Comparison of ENCODE assay signal across 9 cellular contexts in the genomic region with DNA sequence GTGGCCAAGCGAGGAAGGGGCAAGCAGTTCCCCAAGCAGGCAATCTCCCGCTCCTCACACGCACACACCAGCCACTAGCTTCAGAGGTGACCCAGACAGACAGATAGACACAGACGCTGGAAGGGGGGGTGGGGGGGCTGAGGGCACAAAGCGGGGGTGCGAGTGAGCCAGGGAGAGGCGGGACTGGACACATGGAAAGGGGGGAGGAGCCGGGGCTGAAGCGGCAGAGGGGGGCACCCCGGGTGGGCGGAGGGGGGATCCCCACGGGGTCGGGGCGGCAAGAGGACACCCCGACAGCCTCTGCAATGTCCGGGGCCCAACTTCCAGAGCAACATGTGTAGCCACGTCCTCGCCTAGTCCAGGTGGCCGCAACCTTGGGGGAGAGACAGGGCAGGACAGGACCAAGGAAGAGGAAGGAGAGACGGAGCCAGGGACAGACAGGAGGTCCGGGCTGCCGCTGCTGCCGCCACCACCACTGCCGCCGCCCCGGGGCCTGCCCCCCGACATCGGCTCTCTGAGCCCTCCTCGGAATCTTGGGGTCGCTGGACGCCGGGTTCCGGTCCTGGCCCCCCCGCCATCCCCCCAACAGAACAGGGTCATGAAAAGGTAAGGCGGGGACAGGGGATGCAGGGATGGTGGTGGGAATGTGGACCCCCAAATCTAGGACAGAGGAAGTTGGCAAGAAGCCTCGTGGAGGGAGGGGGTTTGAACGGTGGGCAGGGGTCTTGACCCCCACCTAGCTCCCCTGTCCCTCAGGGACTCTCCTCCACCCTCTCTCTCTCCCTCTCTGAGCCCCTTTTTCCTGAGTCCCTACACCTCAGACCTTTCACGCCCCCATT. TPM values are rescaled to one million over a fixed set of nuclear protein-coding genes. Genes with fewer than 3 reads are reported as not detected.
DNase-seq lines count a peak whose midpoint lies in the region; ATAC-seq and TF ChIP-seq lines count a peak whose summit lies in the region.
"Had no signal": no experiment of that assay in that cellular context is flagged by ENCODE, and none has a peak within 500 bp of the region (broad histone marks: within the 10 kb centered on the region; RNA-seq: fewer than 3 reads in every experiment).

No MANE protein-coding gene starts in this region.

- POLR2A ChIA-PET in CD8-positive, alpha-beta T cell (lab: Charles Lee) = interaction anchor here (0.6 kb wide), 1 partner anchor 597 kb away, joined by 3 read pairs; no protein-coding TSS in a partner anchor
- POLR2A ChIA-PET in naive thymus-derived CD4-positive, alpha-beta T cell (lab: Charles Lee) = interaction anchor here (0.5 to 2.0 kb wide), 8 partner anchors 13 to 295 kb away, joined by 3 to 7 read pairs (median 4); a partner anchor contains a TSS

- no peak for ATAC-seq in CD8-positive, alpha-beta T cell
- no peak for ATAC-seq in naive thymus-derived CD4-positive, alpha-beta T cell
- ATAC-seq: left cardiac atrium had no signal

- H3K27me3 Mint-ChIP-seq in CD8-positive, alpha-beta T cell (ENCODE audit: low read depth) = peaks cover 22% of the 10 kb centered on the region
- H3K27me3 Mint-ChIP-seq in brain = peaks cover 52% of the 10 kb centered on the region
- peaks cover 15 to 60% (median 31%) of the 10 kb centered on the region in 5 donors for H3K27me3 Mint-ChIP-seq in naive thymus-derived CD4-positive, alpha-beta T cell

- peaks cover 57% of the 10 kb centered on the region for H3K4me1 ChIP-seq in CD8-positive, alpha-beta T cell (ENCODE audit: insufficient read depth, low read length)
- peaks cover 9% of the 10 kb centered on the region; the same call in 1 of the 2 replicates for H3K4me1 ChIP-seq in HUES64 (ENCODE audit: insufficient read depth, low read length)
- H3K4me1 ChIP-seq in naive thymus-derived CD4-positive, alpha-beta T cell (ENCODE audit: control insufficient read depth in 2 of 2, insufficient read depth in 2 of 2, low read length in 2 of 2) = peaks cover 26 to 44% of the 10 kb centered on the region in 2 donors

- no peaks in the 10 kb centered on the region for H3K9me3 ChIP-seq in CD8-positive, alpha-beta T cell (ENCODE audit: low read length)
- no peaks in the 10 kb centered on the region for H3K9me3 ChIP-seq in HUES64 (ENCODE audit: insufficient read depth, low read depth, low read length)
- H3K9me3 ChIP-seq in naive thymus-derived CD4-positive, alpha-beta T cell (ENCODE audit: control insufficient read depth in 2 of 3, low read length in 3 of 3) = no peaks in the 10 kb centered on the region

- intact Hi-C loops in CD8-positive, alpha-beta T cell (cut with DNase I, micrococcal nuclease) = loop anchor here (5.0 to 10.0 kb wide), 4 partner anchors 98 to 1140 kb away; a partner anchor contains a TSS
- intact Hi-C loops in naive thymus-derived CD4-positive, alpha-beta T cell (cut with micrococcal nuclease) = loop anchor here in 1 of 2 donors (5.0 kb wide), 2 partner anchors 98 to 118 kb away; a partner anchor contains a TSS

- no peak overlapping the region for H3K27ac Mint-ChIP-seq in CD8-positive, alpha-beta T cell
- peak overlapping the region; percentile 41 to 96 (median 94) for H3K27ac Mint-ChIP-seq in brain
- H3K27ac Mint-ChIP-seq in naive thymus-derived CD4-positive, alpha-beta T cell = peak overlapping the region in 3 of 9 donors; percentile 25 to 72 (median 64)

- H3K36me3 Mint-ChIP-seq in CD8-positive, alpha-beta T cell = no peaks in the 10 kb centered on the region
- H3K36me3 Mint-ChIP-seq in brain = peaks cover 9% of the 10 kb centered on the region
- H3K36me3 Mint-ChIP-seq in naive thymus-derived CD4-positive, alpha-beta T cell = peaks cover 0 to 16% (median 0%) of the 10 kb centered on the region in 5 donors

- 15% methylated on average over 31 of the region's 38 CpGs for WGBS in HUES64

- CTCF ChIA-PET in CD8-positive, alpha-beta T cell (lab: Charles Lee) = interaction anchor here (0.9 to 1.0 kb wide), 2 partner anchors 11 to 233 kb away, joined by 3 read pairs; no protein-coding TSS in a partner anchor
- CTCF ChIA-PET in naive thymus-derived CD4-positive, alpha-beta T cell (lab: Charles Lee) = no interaction called here

- no peak overlapping the region for H3K27ac ChIP-seq in CD8-positive, alpha-beta T cell (ENCODE audit: low read depth, low read length)
- no peak overlapping the region for H3K27ac ChIP-seq in HUES64 (ENCODE audit: low read depth, low read length)
- no peak overlapping the region for H3K27ac ChIP-seq in naive thymus-derived CD4-positive, alpha-beta T cell (ENCODE audit: low read depth, low read length)

- H3K36me3 ChIP-seq in CD8-positive, alpha-beta T cell (ENCODE audit: insufficient read depth, low read length) = no peaks in the 10 kb centered on the region
- H3K36me3 ChIP-seq in HUES64 (ENCODE audit: insufficient read depth, low read length) = peaks cover 1% of the 10 kb centered on the region
- H3K36me3 ChIP-seq in naive thymus-derived CD4-positive, alpha-beta T cell (ENCODE audit: control insufficient read depth in 2 of 3, insufficient read depth in 3 of 3, low read length in 3 of 3) = peaks cover 0 to 7% (median 0%) of the 10 kb centered on the region in 3 experiments

- peaks cover 1% of the 10 kb centered on the region for H3K9me3 Mint-ChIP-seq in CD8-positive, alpha-beta T cell
- peaks cover 0 to 8% (median 3%) of the 10 kb centered on the region in 5 experiments for H3K9me3 Mint-ChIP-seq in brain
- H3K9me3 Mint-ChIP-seq in naive thymus-derived CD4-positive, alpha-beta T cell = peaks cover 0 to 3% (median 0%) of the 10 kb centered on the region in 11 donors

- no peak overlapping the region; the same call in 1 of the 2 replicates for H3K9ac ChIP-seq in HUES64 (ENCODE audit: low read depth, low read length)

- H3K27me3 ChIP-seq in CD8-positive, alpha-beta T cell (ENCODE audit: insufficient read depth, low read length) = peaks cover 24% of the 10 kb centered on the region
- peaks cover 59% of the 10 kb centered on the region for H3K27me3 ChIP-seq in HUES64 (ENCODE audit: insufficient read depth, low read length)
- H3K27me3 ChIP-seq in naive thymus-derived CD4-positive, alpha-beta T cell (ENCODE audit: control insufficient read depth in 2 of 2, insufficient read depth in 2 of 2, low read length in 2 of 2) = peaks cover 9 to 21% of the 10 kb centered on the region in 2 donors

- no peak overlapping the region for H3K4me3 ChIP-seq in CD8-positive, alpha-beta T cell (ENCODE audit: low read depth, low read length)
- peak overlapping the region; percentile 55 for H3K4me3 ChIP-seq in HUES64 (ENCODE audit: low read length)
- H3K4me3 ChIP-seq in naive thymus-derived CD4-positive, alpha-beta T cell (ENCODE audit: low read length) = no peak overlapping the region

- H3K4me1 Mint-ChIP-seq in CD8-positive, alpha-beta T cell (ENCODE audit: low read depth) = peaks cover 44% of the 10 kb centered on the region
- H3K4me1 Mint-ChIP-seq in brain = peaks cover 78% of the 10 kb centered on the region
- H3K4me1 Mint-ChIP-seq in naive thymus-derived CD4-positive, alpha-beta T cell = peaks cover 17 to 49% (median 43%) of the 10 kb centered on the region in 7 donors

- DNase-seq in CD8-positive, alpha-beta T cell = no peak
- no peak for DNase-seq in naive thymus-derived CD4-positive, alpha-beta T cell
- DNase-seq in DMS79 (lab: John Stamatoyannopoulos, UW) = no peak
- no peak for DNase-seq in amygdala (lab: John Stamatoyannopoulos, UW)
- DNase-seq in SKM-1 (lab: John Stamatoyannopoulos, UW; ENCODE audit: unreplicated experiment) = no peak
- DNase-seq: left cardiac atrium, small intestine had no signal

- peak overlapping the region; percentile 61 for H3K4me3 Mint-ChIP-seq in CD8-positive, alpha-beta T cell
- H3K4me3 Mint-ChIP-seq in brain = peak overlapping the region; percentile 87 to 95 (median 93)
- H3K4me3 Mint-ChIP-seq in naive thymus-derived CD4-positive, alpha-beta T cell = peak overlapping the region; percentile 5 to 94 (median 72)

- no peak for TF ChIP-seq CTCF in CD8-positive, alpha-beta T cell (IDR thresholded peaks at IDR 0.05)
- TF ChIP-seq CTCF in brain (conservative IDR thresholded peaks at IDR 0.05) = no peak

RNA-seq across cellular contexts. Expression of a gene that starts 1.1 kb away (rescaled TPM):
- not detected for total RNA-seq in CD8-positive, alpha-beta T cell
- polyA plus RNA-seq in HUES64 (2013, experiment 1 of 2) = 1.4 TPM
- polyA plus RNA-seq in HUES64 (2013, experiment 2 of 2) = 3.4 TPM
- polyA plus RNA-seq in brain (ENCODE audit: insufficient read depth, low read depth, low replicate concordance) = 2.1 TPM
- under 1 TPM; 0.08 to 0.39 (median 0.11) TPM for total RNA-seq in naive thymus-derived CD4-positive, alpha-beta T cell
- polyA plus RNA-seq in naive thymus-derived CD4-positive, alpha-beta T cell = not detected

RNA-seq across cellular contexts. Expression of a gene that starts 3.2 kb away (rescaled TPM):
- total RNA-seq in CD8-positive, alpha-beta T cell = 10 to 100 TPM; 29.7 to 33.1 TPM
- 141 TPM for polyA plus RNA-seq in HUES64 (2013, experiment 1 of 2)
- 167 TPM for polyA plus RNA-seq in HUES64 (2013, experiment 2 of 2)
- polyA plus RNA-seq in brain (ENCODE audit: insufficient read depth, low read depth, low replicate concordance) = 216 TPM
- 10 to 100 TPM; 42.7 to 73.9 (median 52.3) TPM for total RNA-seq in naive thymus-derived CD4-positive, alpha-beta T cell
- polyA plus RNA-seq in naive thymus-derived CD4-positive, alpha-beta T cell = 10 to 100 TPM; 22.2 to 24.3 TPM

RNA-seq across cellular contexts. Expression of a gene that starts 30.4 kb away (rescaled TPM):
- total RNA-seq in CD8-positive, alpha-beta T cell = not detected
- polyA plus RNA-seq in HUES64 (2013, experiment 1 of 2) = 0.30 TPM
- polyA plus RNA-seq in HUES64 (2013, experiment 2 of 2) = not detected
- polyA plus RNA-seq in brain (ENCODE audit: insufficient read depth, low read depth, low replicate concordance) = 8.6 TPM
- total RNA-seq in naive thymus-derived CD4-positive, alpha-beta T cell = not detected
- polyA plus RNA-seq in naive thymus-derived CD4-positive, alpha-beta T cell = not detected
- total RNA-seq: left cardiac atrium had no signal

RNA-seq across cellular contexts. Expression of a gene that starts 30.8 kb away (rescaled TPM):
- 1 to 10 TPM; 6.4 to 7.7 TPM for total RNA-seq in CD8-positive, alpha-beta T cell
- 7.1 TPM for polyA plus RNA-seq in HUES64 (2013, experiment 1 of 2)
- 8.2 TPM for polyA plus RNA-seq in HUES64 (2013, experiment 2 of 2)
- 6.4 TPM for polyA plus RNA-seq in brain (ENCODE audit: insufficient read depth, low read depth, low replicate concordance)
- 10 to 100 TPM; 11.6 to 39.8 (median 20.1) TPM for total RNA-seq in naive thymus-derived CD4-positive, alpha-beta T cell
- 10 to 100 TPM in 1 of 2 donors, 1 to 10 TPM in 1; 5.7 to 12.7 TPM for polyA plus RNA-seq in naive thymus-derived CD4-positive, alpha-beta T cell

RNA-seq across cellular contexts. Expression of a gene that starts 51.2 kb away (rescaled TPM):
- total RNA-seq in CD8-positive, alpha-beta T cell = 10 to 100 TPM; 36.1 to 41.7 TPM
- polyA plus RNA-seq in HUES64 (2013, experiment 1 of 2) = 31.0 TPM
- 25.9 TPM for polyA plus RNA-seq in HUES64 (2013, experiment 2 of 2)
- polyA plus RNA-seq in brain (ENCODE audit: insufficient read depth, low read depth, low replicate concordance) = 20.4 TPM
- 10 to 100 TPM; 26.1 to 45.8 (median 36.3) TPM for total RNA-seq in naive thymus-derived CD4-positive, alpha-beta T cell
- 10 to 100 TPM; 42.8 to 51.6 TPM for polyA plus RNA-seq in naive thymus-derived CD4-positive, alpha-beta T cell
